In the genomic region with DNA sequence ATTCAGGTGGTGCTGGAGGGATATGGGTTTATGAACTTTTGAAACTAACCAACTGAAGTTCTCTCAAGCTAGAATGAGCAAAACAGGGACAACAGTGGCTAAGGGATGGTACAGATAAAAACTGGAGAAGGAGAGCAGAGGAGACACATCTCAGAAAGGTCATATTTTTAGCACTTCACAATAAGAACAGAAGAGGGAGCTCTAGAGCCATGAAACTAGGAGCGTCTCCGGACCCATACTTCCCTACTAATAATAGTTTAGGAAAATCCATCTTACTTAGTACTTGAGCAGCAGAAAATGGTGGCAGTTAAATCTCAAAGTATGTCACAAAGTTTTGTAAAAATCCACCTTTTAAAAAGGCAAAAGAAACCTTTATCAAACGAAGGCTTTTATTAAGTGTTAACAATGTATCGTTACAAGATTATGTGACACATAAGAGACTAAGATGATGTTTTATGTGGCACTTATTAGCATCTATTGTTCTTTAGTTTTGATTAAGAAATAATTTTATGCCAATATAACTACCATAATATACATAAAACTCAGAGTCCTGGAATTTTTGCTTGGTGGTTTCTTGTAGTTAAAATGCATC, we compare ENCODE assay signal across 8 cellular contexts.
DNase-seq lines count a peak whose midpoint lies in the region; ATAC-seq, FAIRE-seq and TF ChIP-seq lines count a peak whose summit lies in the region.

No MANE protein-coding gene starts in this region.

- DNase-seq in AG04449 (ENCODE audit: low read depth, low spot score) (no peak), NCI-H1092 (lab: John Stamatoyannopoulos, UW) (peak; percentile 7), Right ventricle myocardium superior (no peak), sciatic nerve (ENCODE audit: low spot score) (no peak)
- no peak for DNase-seq in stimulated activated naive CD4-positive, alpha-beta T cell treated with Interleukin-2 at 50 U/mL for 16 hours (lab: John Stamatoyannopoulos, UW)

- ATAC-seq in HG02588 (IDR thresholded peaks at IDR 0.05; ENCODE audit: unreplicated experiment) (peak; percentile 64), Right ventricle myocardium superior (ENCODE audit: poor library complexity) (peak; percentile 80), sciatic nerve (peak; percentile 55)

- intact Hi-C loops in Right ventricle myocardium superior (cut with DNase I) = loop anchor here (10.0 kb wide), 1 partner anchor 249 kb away; no protein-coding TSS in a partner anchor
- intact Hi-C loops in sciatic nerve (cut with DNase I) = no loop called here

- TF ChIP-seq CTCF in AG04449 (IDR thresholded peaks at IDR 0.05; ENCODE audit: insufficient read depth, low read length, missing control alignments) (peak; percentile 51), GM12872 (IDR thresholded peaks at IDR 0.05; ENCODE audit: insufficient read depth, low read depth, low read length) (peak; percentile 71)

- CTCF ChIA-PET in AG04449 (lab: Yijun Ruan, JAX) = interaction anchor here (0.7 to 4.6 kb wide), 14 partner anchors 20 to 1907 kb away, joined by 3 to 68 read pairs (median 4); no protein-coding TSS in a partner anchor

- peak; percentile 83 for FAIRE-seq in TTC549 (lab: Jason Lieb, UNC)

- POLR2A ChIA-PET in AG04449 (lab: Yijun Ruan, JAX) = no interaction called here

- H3K4me3 ChIP-seq in AG04449 (ENCODE audit: low read depth, low read length) = no peak overlapping the region
